Comparison of ENCODE assay signal across 28 cellular contexts in genomic region chr3:72272356-72272755, GRCh38.
A peak's percentile ranks its signal among the peaks of the same experiment; 100 is the strongest.
DNase-seq lines count a peak whose midpoint lies in the region; ATAC-seq and TF ChIP-seq lines count a peak whose summit lies in the region.
"Had no signal": no experiment of that assay in that cellular context is flagged by ENCODE, and none has a peak within 500 bp of the region (broad histone marks: within the 10 kb centered on the region; RNA-seq: fewer than 3 reads in every experiment).

No MANE protein-coding gene starts in this region.

- no peak for TF ChIP-seq EP300 in upper lobe of left lung (IDR thresholded peaks at IDR 0.05)

- intact Hi-C loops in left cardiac atrium (cut with DNase I) = no loop called here
- intact Hi-C loops in Right ventricle myocardium inferior (cut with DNase I) = loop anchor here (5.0 to 10.0 kb wide), 2 partner anchors 45 to 172 kb away; partner anchors contain the start of gene RYBP
- intact Hi-C loops in head of caudate nucleus (cut with DNase I) = no loop called here
- intact Hi-C loops in ascending aorta (cut with DNase I) = loop anchor here (5.0 kb wide), 1 partner anchor 75 kb away; no protein-coding TSS in a partner anchor

- WGBS in upper lobe of left lung, 2 donors = 96% methylated on average over 4 to 6 of the region's 6 CpGs

- peaks cover 56 to 66% (median 59%) of the 10 kb centered on the region in 4 donors for H3K4me1 ChIP-seq in upper lobe of left lung
- peaks cover 0 to 24% of the 10 kb centered on the region in 2 donors for H3K4me1 ChIP-seq in ascending aorta

- H3K36me3 Mint-ChIP-seq in nephron (ENCODE audit: low read depth) = no peaks in the 10 kb centered on the region
- H3K36me3 Mint-ChIP-seq: CD4-positive, alpha-beta memory T cell; IgD-negative memory B cell; natural killer cell treated with Interleukin-12 subunit alpha and Interleukin-12 subunit beta and Interleukin-15 and Interleukin-18, amount 100 ng/mL, for 72 hours; T-cell had no signal

- H3K27me3 ChIP-seq in upper lobe of left lung (no peaks in the 10 kb centered on the region), ascending aorta (no peaks in the 10 kb centered on the region)
- H3K27me3 ChIP-seq: gastroesophageal sphincter, ovary, SJSA1, testis, uterus had no signal

- DNase-seq in left cardiac atrium (no peak), Right ventricle myocardium inferior (ENCODE audit: missing footprints) (no peak), head of caudate nucleus (peak; percentile 20 to 86 (median 69)), upper lobe of left lung (peak in 1 of 2 donors; percentile 28), iPS-NIHi11 (ENCODE audit: low spot score) (no peak), NK-92 (lab: John Stamatoyannopoulos, UW; ENCODE audit: unreplicated experiment) (no peak), ascending aorta (ENCODE audit: low spot score in 2 of 2) (no peak)
- DNase-seq: 8988T; activated CD4-positive, alpha-beta T cell treated with anti-CD3 and anti-CD28 coated beads, Interleukin-2, amount 50 U/mL, for 4 hours; activated naive CD4-positive, alpha-beta T cell; activated T-cell treated with anti-CD3 and anti-CD28 coated beads, Interleukin-2, amount 50 U/mL, for 72 hours; CD4-positive, alpha-beta memory T cell; HFFc6; NCI-H146; NCI-H2107; NCI-H774; ovary; RPMI8226; stimulated activated naive B cell treated with anti-CD40 and anti-IgM and Interleukin-4, amounts not matched to agents 10 μg/mL and 1 μg/mL and 100 μg/mL, for 72 hours; T-cell; testis; uterus had no signal

- peak overlapping the region in 2 of 3 experiments; percentile 66 to 86 for H3K27ac Mint-ChIP-seq in nephron
- H3K27ac Mint-ChIP-seq: activated T-cell treated with anti-CD3 and anti-CD28 coated beads, Interleukin-2, amount 50 U/mL, for 72 hours; HFFc6; IgD-negative memory B cell; natural killer cell treated with Interleukin-12 subunit alpha and Interleukin-12 subunit beta and Interleukin-15 and Interleukin-18, amount 100 ng/mL, for 72 hours; stimulated activated naive B cell treated with anti-CD40 and anti-IgM and Interleukin-4, amounts not matched to agents 10 μg/mL and 1 μg/mL and 100 μg/mL, for 72 hours had no signal

- H3K9me3 ChIP-seq in upper lobe of left lung (no peaks in the 10 kb centered on the region), ascending aorta (no peaks in the 10 kb centered on the region)
- H3K9me3 ChIP-seq: gastroesophageal sphincter, ovary, SJSA1, testis, uterus had no signal

- H3K4me3 ChIP-seq in upper lobe of left lung (no peak overlapping the region), ascending aorta (no peak overlapping the region)
- H3K4me3 ChIP-seq: gastroesophageal sphincter, ovary, SJSA1, skin epidermis, testis, uterus had no signal

- peaks cover 63% of the 10 kb centered on the region for H3K4me1 Mint-ChIP-seq in nephron

- TF ChIP-seq CTCF in nephron (IDR thresholded peaks at IDR 0.05; ENCODE audit: unreplicated experiment in 3 of 3) (no peak), upper lobe of left lung (IDR thresholded peaks at IDR 0.05) (no peak), ascending aorta (IDR thresholded peaks at IDR 0.05) (no peak)

- H3K27ac ChIP-seq in upper lobe of left lung (peak overlapping the region in 3 of 4 donors; percentile 61 to 81 (median 81)), ascending aorta (no peak overlapping the region)
- H3K27ac ChIP-seq: gastroesophageal sphincter, skin epidermis, testis had no signal

- ATAC-seq in left cardiac atrium (peak; percentile 10 to 48), Right ventricle myocardium inferior (no peak), upper lobe of left lung (ENCODE audit: low FRiP score in 2 of 2) (no peak)
- ATAC-seq: activated T-cell treated with anti-CD3 and anti-CD28 coated beads, Interleukin-2, amount 50 U/mL, for 72 hours; gastroesophageal sphincter; natural killer cell treated with Interleukin-12 subunit alpha and Interleukin-12 subunit beta and Interleukin-15 and Interleukin-18, amount 100 ng/mL, for 72 hours; stimulated activated naive B cell treated with anti-CD40 and anti-IgM and Interleukin-4, amounts not matched to agents 10 μg/mL and 1 μg/mL and 100 μg/mL, for 72 hours; T-cell had no signal

- H3K36me3 ChIP-seq in upper lobe of left lung (no peaks in the 10 kb centered on the region), ascending aorta (no peaks in the 10 kb centered on the region)
- H3K36me3 ChIP-seq: gastroesophageal sphincter, ovary, SJSA1, uterus had no signal

- H3K9me3 Mint-ChIP-seq in nephron = no peaks in the 10 kb centered on the region
- H3K9me3 Mint-ChIP-seq: activated T-cell treated with anti-CD3 and anti-CD28 coated beads, Interleukin-2, amount 50 U/mL, for 72 hours; HFFc6; natural killer cell treated with Interleukin-12 subunit alpha and Interleukin-12 subunit beta and Interleukin-15 and Interleukin-18, amount 100 ng/mL, for 72 hours; T-cell had no signal

- TF ChIP-seq POLR2A in upper lobe of left lung (IDR thresholded peaks at IDR 0.05) = no peak

- H3K4me3 Mint-ChIP-seq in nephron = no peak overlapping the region
- H3K4me3 Mint-ChIP-seq: activated T-cell treated with anti-CD3 and anti-CD28 coated beads, Interleukin-2, amount 50 U/mL, for 72 hours; CD4-positive, alpha-beta memory T cell; HFFc6; natural killer cell treated with Interleukin-12 subunit alpha and Interleukin-12 subunit beta and Interleukin-15 and Interleukin-18, amount 100 ng/mL, for 72 hours; stimulated activated naive B cell treated with anti-CD40 and anti-IgM and Interleukin-4, amounts not matched to agents 10 μg/mL and 1 μg/mL and 100 μg/mL, for 72 hours had no signal

- peaks cover 23% of the 10 kb centered on the region for H3K27me3 Mint-ChIP-seq in nephron (ENCODE audit: low read depth)
- H3K27me3 Mint-ChIP-seq: CD4-positive, alpha-beta memory T cell; natural killer cell treated with Interleukin-12 subunit alpha and Interleukin-12 subunit beta and Interleukin-15 and Interleukin-18, amount 100 ng/mL, for 72 hours; stimulated activated naive B cell treated with anti-CD40 and anti-IgM and Interleukin-4, amounts not matched to agents 10 μg/mL and 1 μg/mL and 100 μg/mL, for 72 hours; T-cell had no signal

Comparison
In these comparisons a context has a peak if more than half of its experiments do, and no peak if none do; other contexts are left out.
1. ATAC-seq: peak in left cardiac atrium (2 of 2); none in Right ventricle myocardium inferior (single experiment) and upper lobe of left lung (0 of 2).
2. intact Hi-C loops: an anchor here in Right ventricle myocardium inferior (5.0 to 10.0 kb wide) and ascending aorta (5.0 kb wide); none called in left cardiac atrium and head of caudate nucleus.
3. DNase-seq: peak in head of caudate nucleus (42 of 42); none in left cardiac atrium (single experiment), Right ventricle myocardium inferior (single experiment), iPS-NIHi11 (single experiment), NK-92 (single experiment) and ascending aorta (0 of 2).
4. H3K27ac ChIP-seq: peak in upper lobe of left lung (3 of 4); none in ascending aorta (0 of 2).